In the genomic region with DNA sequence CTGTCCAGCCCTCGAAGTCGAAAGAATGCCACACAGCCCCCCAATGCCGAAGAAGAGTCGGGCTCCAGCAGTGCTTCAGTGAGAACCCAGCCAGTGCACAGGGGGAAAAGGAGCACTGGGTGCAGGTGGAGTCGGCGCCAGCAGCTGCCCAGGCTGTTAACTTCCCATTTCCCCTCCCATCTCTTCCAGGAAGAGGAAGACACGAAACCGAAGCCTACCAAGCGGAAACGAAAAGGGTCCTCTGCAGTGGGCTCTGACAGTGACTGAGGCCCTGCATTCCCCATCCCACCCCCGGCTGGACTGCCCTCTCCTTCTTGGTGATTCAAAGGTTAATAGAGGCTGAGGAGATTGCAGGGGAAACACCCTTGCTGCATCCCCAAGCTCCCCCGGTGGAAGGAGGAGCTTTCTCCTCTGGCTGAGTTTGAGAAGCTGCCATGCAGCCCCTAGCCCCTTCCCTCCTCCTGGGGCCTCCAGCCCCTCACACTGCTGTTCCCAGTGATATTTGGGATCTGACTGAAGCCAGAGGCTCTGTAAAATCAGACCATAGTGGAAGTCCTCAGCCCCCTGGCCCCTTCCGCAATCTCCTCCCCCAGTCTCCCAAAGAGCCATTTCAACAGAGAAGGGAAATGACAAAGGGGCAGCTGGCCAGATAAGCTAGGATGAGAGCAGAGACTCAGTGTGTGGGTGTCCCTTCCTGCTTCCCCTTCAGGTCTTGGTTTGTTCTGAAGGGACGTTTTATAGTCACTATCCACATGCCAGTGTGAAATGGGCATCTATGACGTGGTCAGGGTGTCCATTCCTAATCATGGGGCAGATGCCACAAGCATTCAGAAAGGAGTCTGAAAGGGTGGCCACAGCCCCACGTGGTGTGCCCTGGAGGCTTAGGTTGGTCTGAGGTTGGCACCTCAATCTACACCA, we compare ENCODE assay signal across 1 cellular context.
TF ChIP-seq lines count a peak whose summit lies in the region.

No MANE protein-coding gene starts in this region.

TF ChIP-seq in IMR-90, 13 proteins besides CTCF, POLR2A, EP300 and RAD21 (continued from another document):
- TF ChIP-seq SMC3 (IDR thresholded peaks at IDR 0.05; ENCODE audit: low read depth, low read length) (no peak), CHD1 (IDR thresholded peaks at IDR 0.05; ENCODE audit: low read depth, low read length) (no peak), USF2 (IDR thresholded peaks at IDR 0.05; ENCODE audit: low read depth, low read length) (no peak), RCOR1 (IDR thresholded peaks at IDR 0.05; ENCODE audit: insufficient replicate concordance, low read length) (no peak), MAZ (IDR thresholded peaks at IDR 0.05; ENCODE audit: borderline replicate concordance, low read depth, low read length) (no peak), RFX5 (IDR thresholded peaks at IDR 0.05; ENCODE audit: low read depth, low read length) (no peak), CEBPB (IDR thresholded peaks at IDR 0.05; ENCODE audit: low read depth, low read length) (no peak), FOS (IDR thresholded peaks at IDR 0.05; ENCODE audit: low read depth, low read length) (no peak)
- TF ChIP-seq, protein P1, sequence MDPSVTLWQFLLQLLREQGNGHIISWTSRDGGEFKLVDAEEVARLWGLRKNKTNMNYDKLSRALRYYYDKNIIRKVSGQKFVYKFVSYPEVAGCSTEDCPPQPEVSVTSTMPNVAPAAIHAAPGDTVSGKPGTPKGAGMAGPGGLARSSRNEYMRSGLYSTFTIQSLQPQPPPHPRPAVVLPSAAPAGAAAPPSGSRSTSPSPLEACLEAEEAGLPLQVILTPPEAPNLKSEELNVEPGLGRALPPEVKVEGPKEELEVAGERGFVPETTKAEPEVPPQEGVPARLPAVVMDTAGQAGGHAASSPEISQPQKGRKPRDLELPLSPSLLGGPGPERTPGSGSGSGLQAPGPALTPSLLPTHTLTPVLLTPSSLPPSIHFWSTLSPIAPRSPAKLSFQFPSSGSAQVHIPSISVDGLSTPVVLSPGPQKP (IDR thresholded peaks at IDR 0.05; ENCODE audit: borderline replicate concordance, low read depth, low read length): no peak
